Comparison of ENCODE assay signal across 13 cellular contexts in genomic region chr5:149853701-149854100, GRCh38.
"Had no signal": no experiment of that assay in that cellular context is flagged by ENCODE, and none has a peak within 500 bp of the region (broad histone marks: within the 10 kb centered on the region; RNA-seq: fewer than 3 reads in every experiment).

No MANE protein-coding gene starts in this region.

- H3K36me3 ChIP-seq: right atrium auricular region, thyroid gland, upper lobe of right lung, vagina had no signal

- H3K27ac ChIP-seq: coronary artery, suprapubic skin, thyroid gland, vagina had no signal

- H3K27ac Mint-ChIP-seq: endodermal cell; naive thymus-derived CD4-positive, alpha-beta T cell had no signal

- H3K27me3 ChIP-seq: heart right ventricle, right atrium auricular region, sigmoid colon, suprapubic skin, thyroid gland, upper lobe of right lung, vagina had no signal

- H3K9me3 ChIP-seq: heart right ventricle, left ventricle myocardium inferior, right atrium auricular region, sigmoid colon, suprapubic skin, thyroid gland, upper lobe of right lung, vagina had no signal

- H3K4me1 ChIP-seq: thyroid gland had no signal

- H3K4me1 Mint-ChIP-seq: naive thymus-derived CD4-positive, alpha-beta T cell had no signal

- H3K4me3 Mint-ChIP-seq: endodermal cell; naive thymus-derived CD4-positive, alpha-beta T cell; neural crest cell had no signal

- H3K9me3 Mint-ChIP-seq: endodermal cell; naive thymus-derived CD4-positive, alpha-beta T cell; neural crest cell had no signal

- H3K27me3 Mint-ChIP-seq: naive thymus-derived CD4-positive, alpha-beta T cell had no signal

- H3K4me3 ChIP-seq: coronary artery, heart right ventricle, left ventricle myocardium inferior, lung, right atrium auricular region, sigmoid colon, suprapubic skin, thyroid gland, upper lobe of right lung, vagina had no signal
